ENCODE assay signal across 21 cellular contexts in genomic region chrX:114165537-114165936, GRCh38.
DNase-seq lines count a peak whose midpoint lies in the region; ATAC-seq, FAIRE-seq and TF ChIP-seq lines count a peak whose summit lies in the region.
"Had no signal": no experiment of that assay in that cellular context is flagged by ENCODE, and none has a peak within 500 bp of the region (broad histone marks: within the 10 kb centered on the region; RNA-seq: fewer than 3 reads in every experiment).

No MANE protein-coding gene starts in this region.

- H3F3A ChIP-seq in neural cell (ENCODE audit: insufficient read depth, low read length, poor library complexity, severe bottlenecking) = no peaks in the 10 kb centered on the region

- no peak overlapping the region for H3K9ac ChIP-seq in OCI-LY3 (ENCODE audit: low read length)
- H3K9ac ChIP-seq in neural cell (ENCODE audit: low read length) = no peak overlapping the region

- H3K27ac ChIP-seq in OCI-LY3 (ENCODE audit: low read length) = no peak overlapping the region
- peak overlapping the region; percentile 20 for H3K27ac ChIP-seq in neural cell (ENCODE audit: low read length)
- H3K27ac ChIP-seq: A549 had no signal

- H3K4me1 Mint-ChIP-seq in activated CD4-positive, alpha-beta T cell treated with anti-CD3 and anti-CD28 coated beads, Interleukin-2, amount 10 ng/mL, durations not matched to agents 7 days and 5 days = no peaks in the 10 kb centered on the region
- H3K4me1 Mint-ChIP-seq: CD4-positive, alpha-beta memory T cell; GM23338 had no signal

- no peaks in the 10 kb centered on the region for H3K27me3 ChIP-seq in OCI-LY3 (ENCODE audit: low read depth, low read length)
- no peaks in the 10 kb centered on the region for H3K27me3 ChIP-seq in neural cell (ENCODE audit: insufficient read depth, low read depth, low read length)

- FAIRE-seq in GM12892 (lab: Jason Lieb, UNC) (peak; percentile 17), HTR-8/SVneo (lab: Jason Lieb, UNC) (no peak)
- FAIRE-seq: G401.6, GM12878 had no signal

- POLR2A ChIA-PET in activated CD4-positive, alpha-beta T cell treated with anti-CD3 and anti-CD28 coated beads, Interleukin-2, amount 10 ng/mL, durations not matched to agents 7 days and 5 days (lab: Charles Lee) = no interaction called here

- H3K4me3 ChIP-seq in OCI-LY3 (ENCODE audit: low read length) (peak overlapping the region; percentile 37), neural cell (ENCODE audit: low read length) (no peak overlapping the region)
- H3K4me3 ChIP-seq: A549, GM12878, GM23338 had no signal

- no peak for TF ChIP-seq RAD21 in neural cell (conservative IDR thresholded peaks at IDR 0.05)

- H3K27ac Mint-ChIP-seq in activated CD4-positive, alpha-beta T cell treated with anti-CD3 and anti-CD28 coated beads, Interleukin-2, amount 10 ng/mL, durations not matched to agents 7 days and 5 days = no peak overlapping the region
- H3K27ac Mint-ChIP-seq: CD4-positive, alpha-beta memory T cell; GM23338; H9 had no signal

- H3K79me2 ChIP-seq in OCI-LY3 (ENCODE audit: low read length) (no peaks in the 10 kb centered on the region), neural cell (replicated peaks; ENCODE audit: insufficient read depth, low read length) (no peaks in the 10 kb centered on the region)

- H4K20me1 ChIP-seq in OCI-LY3 (ENCODE audit: insufficient read depth, low read length) (no peaks in the 10 kb centered on the region), neural cell (ENCODE audit: insufficient read depth) (no peaks in the 10 kb centered on the region)

- H3K4me3 Mint-ChIP-seq in activated CD4-positive, alpha-beta T cell treated with anti-CD3 and anti-CD28 coated beads, Interleukin-2, amount 10 ng/mL, durations not matched to agents 7 days and 5 days = no peak overlapping the region
- H3K4me3 Mint-ChIP-seq: CD4-positive, alpha-beta memory T cell; GM23338; H9 had no signal

- TF ChIP-seq POLR2A in GM12892 (IDR thresholded peaks at IDR 0.05; ENCODE audit: low read depth, low read length) = no peak

- H3K36me3 ChIP-seq in OCI-LY3 (replicated peaks; ENCODE audit: low read depth, low read length) (no peaks in the 10 kb centered on the region), neural cell (ENCODE audit: insufficient read depth, low read length) (no peaks in the 10 kb centered on the region)

- TF ChIP-seq CTCF in OCI-LY3 (IDR thresholded peaks at IDR 0.05; ENCODE audit: low read depth, low read length) = no peak
- no peak for TF ChIP-seq CTCF in neural cell (IDR thresholded peaks at IDR 0.05; ENCODE audit: poor library complexity, severe bottlenecking)

- no peaks in the 10 kb centered on the region for H3K4me1 ChIP-seq in OCI-LY3 (ENCODE audit: low read length)
- H3K4me1 ChIP-seq: A549 had no signal

- no peaks in the 10 kb centered on the region for H3K9me2 ChIP-seq in neural cell (ENCODE audit: insufficient read depth, low read length)

- no peak for TF ChIP-seq EP300 in neural cell (conservative IDR thresholded peaks at IDR 0.05; ENCODE audit: poor library complexity, severe bottlenecking)

- H2AFZ ChIP-seq in OCI-LY3 (ENCODE audit: low read depth, low read length) = peak overlapping the region; percentile 55
- H2AFZ ChIP-seq in neural cell (ENCODE audit: low read depth, low read length) = no peak overlapping the region
- H2AFZ ChIP-seq: GM23338 had no signal

- H3K4me2 ChIP-seq in OCI-LY3 (ENCODE audit: low read length) (peak overlapping the region; percentile 39), neural cell (ENCODE audit: low read length) (no peak overlapping the region)
- H3K4me2 ChIP-seq: A549, GM23338 had no signal

- CTCF ChIA-PET in activated CD4-positive, alpha-beta T cell treated with anti-CD3 and anti-CD28 coated beads, Interleukin-2, amount 10 ng/mL, durations not matched to agents 7 days and 5 days (lab: Charles Lee) = no interaction called here

- H3K9me3 Mint-ChIP-seq in activated CD4-positive, alpha-beta T cell treated with anti-CD3 and anti-CD28 coated beads, Interleukin-2, amount 10 ng/mL, durations not matched to agents 7 days and 5 days = peaks cover 3% of the 10 kb centered on the region

- DNase-seq in GM12892 (ENCODE audit: insufficient read length) = no peak
- no peak for DNase-seq in Ammon's horn (ENCODE audit: low spot score)
- no peak for DNase-seq in HTR-8/SVneo (ENCODE audit: insufficient read length, low spot score)
- no peak for DNase-seq in activated CD4-positive, alpha-beta T cell treated with anti-CD3 and anti-CD28 coated beads, Interleukin-2, amount 10 ng/mL, durations not matched to agents 7 days and 5 days
- DNase-seq: 8988T; ACHN; AML-193; C1 segment of cervical spinal cord; CD4-positive, alpha-beta memory T cell; COR-L47; DMS153; DND-41; H9 had no signal

- ATAC-seq in HG03520 (IDR thresholded peaks at IDR 0.05; ENCODE audit: unreplicated experiment) = peak; percentile 95
- ATAC-seq: A549, GM12878, GM23338, HCT116 had no signal

- no peaks in the 10 kb centered on the region for H3K9me3 ChIP-seq in OCI-LY3 (ENCODE audit: insufficient read depth, low read length)
- H3K9me3 ChIP-seq in neural cell (ENCODE audit: low read length) = no peaks in the 10 kb centered on the region
- H3K9me3 ChIP-seq: A549 had no signal

- H3K27me3 Mint-ChIP-seq in activated CD4-positive, alpha-beta T cell treated with anti-CD3 and anti-CD28 coated beads, Interleukin-2, amount 10 ng/mL, durations not matched to agents 7 days and 5 days = no peaks in the 10 kb centered on the region
- H3K27me3 Mint-ChIP-seq: CD4-positive, alpha-beta memory T cell had no signal

- no peaks in the 10 kb centered on the region for H3K36me3 Mint-ChIP-seq in activated CD4-positive, alpha-beta T cell treated with anti-CD3 and anti-CD28 coated beads, Interleukin-2, amount 10 ng/mL, durations not matched to agents 7 days and 5 days (ENCODE audit: low read depth)
- H3K36me3 Mint-ChIP-seq: CD4-positive, alpha-beta memory T cell had no signal

TF ChIP-seq in neural cell, 6 proteins besides CTCF, POLR2A, EP300 and RAD21:
- no peak for TF ChIP-seq EZH2 (IDR thresholded peaks at IDR 0.05; ENCODE audit: borderline replicate concordance, insufficient read depth, low read length, poor library complexity, severe bottlenecking)
- TF ChIP-seq SMC3 (conservative IDR thresholded peaks at IDR 0.05; ENCODE audit: poor library complexity) = no peak
- TF ChIP-seq POLR2AphosphoS5 (IDR thresholded peaks at IDR 0.05) = no peak
- no peak for TF ChIP-seq TAF1 (IDR thresholded peaks at IDR 0.05; ENCODE audit: low read depth)
- TF ChIP-seq MXI1 (conservative IDR thresholded peaks at IDR 0.05; ENCODE audit: poor library complexity, severe bottlenecking) = no peak
- TF ChIP-seq REST (IDR thresholded peaks at IDR 0.05; ENCODE audit: borderline replicate concordance) = no peak
